ENCODE assay signal across 8 cellular contexts in genomic region chr16:54936979-54937672, GRCh38. TPM values are rescaled to one million over a fixed set of nuclear protein-coding genes. Genes with fewer than 3 reads are reported as not detected.
A peak's percentile ranks its signal among the peaks of the same experiment; 100 is the strongest.
DNase-seq lines count a peak whose midpoint lies in the region; ATAC-seq and TF ChIP-seq lines count a peak whose summit lies in the region.

No MANE protein-coding gene starts in this region.

- peaks cover 20% of the 10 kb centered on the region for H3K4me1 ChIP-seq in suprapubic skin

- peak overlapping the region; percentile 51 for H3K4me3 ChIP-seq in astrocyte of the cerebellum (ENCODE audit: low read depth, low read length)
- peak overlapping the region; percentile 75 for H3K4me3 ChIP-seq in suprapubic skin

- peaks cover 40% of the 10 kb centered on the region for H3K27me3 ChIP-seq in suprapubic skin

- 0% methylated on average over 12 of the region's 39 CpGs for WGBS in suprapubic skin

- in situ Hi-C loops in astrocyte of the cerebellum (cut with HindIII; ENCODE audit: low sequenced_read_pairs) = loop anchor here (5.0 to 10.0 kb wide), 3 partner anchors 318 to 1162 kb away; no protein-coding TSS in a partner anchor

- peak; percentile 68 for DNase-seq in activated CD8-positive, alpha-beta memory T cell treated with anti-CD3 and anti-CD28 coated beads, Interleukin-2, amount 50 U/mL, for 48 hours
- DNase-seq in activated CD8-positive, alpha-beta memory T cell treated with anti-CD3 and anti-CD28 coated beads for 24 hours = no peak
- DNase-seq in astrocyte of the cerebellum (ENCODE audit: low read depth) = peak; percentile 62
- peak; percentile 18 for DNase-seq in iris pigment epithelial cell (ENCODE audit: low read depth)
- DNase-seq in suprapubic skin (ENCODE audit: low spot score in 2 of 2) = peak; percentile 83 to 85

- no peaks in the 10 kb centered on the region for H3K9me3 ChIP-seq in suprapubic skin

- no peak for TF ChIP-seq POLR2A in suprapubic skin (IDR thresholded peaks at IDR 0.05)

- no peaks in the 10 kb centered on the region for H3K36me3 ChIP-seq in suprapubic skin

- peak overlapping the region; percentile 96 for H3K27ac ChIP-seq in suprapubic skin

- no peak for TF ChIP-seq EP300 in suprapubic skin (IDR thresholded peaks at IDR 0.05)

- ATAC-seq in GM21723 (IDR thresholded peaks at IDR 0.05; ENCODE audit: unreplicated experiment) = no peak
- no peak for ATAC-seq in GM21619 (IDR thresholded peaks at IDR 0.05; ENCODE audit: unreplicated experiment)
- no peak for ATAC-seq in HG03565 (IDR thresholded peaks at IDR 0.05; ENCODE audit: unreplicated experiment)

- TF ChIP-seq CTCF in astrocyte of the cerebellum (IDR thresholded peaks at IDR 0.05; ENCODE audit: low read depth, low read length, missing control alignments) (peak; percentile 92), suprapubic skin (IDR thresholded peaks at IDR 0.05) (peak; percentile 62 to 78)

RNA-seq across cellular contexts. Expression of gene IRX5, which starts 6.5 kb away (rescaled TPM):
- total RNA-seq in suprapubic skin = 10 to 100 TPM; 41.3 to 64.8 (median 51.6) TPM
